In genomic region chr1:53592985-53593757, GRCh38 we compare ENCODE assay signal across 31 cellular contexts.
DNase-seq lines count a peak whose midpoint lies in the region; ATAC-seq, FAIRE-seq and TF ChIP-seq lines count a peak whose summit lies in the region.
"Had no signal": no experiment of that assay in that cellular context is flagged by ENCODE, and none has a peak within 500 bp of the region (broad histone marks: within the 10 kb centered on the region; RNA-seq: fewer than 3 reads in every experiment).

No MANE protein-coding gene starts in this region.

- H3K27me3 ChIP-seq in astrocyte (ENCODE audit: insufficient read depth, low read length), result no peaks in the 10 kb centered on the region
- no peaks in the 10 kb centered on the region for H3K27me3 ChIP-seq in vagina
- H3K27me3 ChIP-seq: body of pancreas, dorsolateral prefrontal cortex, esophagus squamous epithelium, pancreas, Peyer's patch, uterus had no signal

- no peak for FAIRE-seq in astrocyte (lab: Jason Lieb, UNC)
- FAIRE-seq: pancreas had no signal

- TF ChIP-seq POLR2A in vagina (IDR thresholded peaks at IDR 0.05), result no peak

- H3K79me2 ChIP-seq in astrocyte (ENCODE audit: insufficient read depth, low read length), result peaks cover 7% of the 10 kb centered on the region

- peaks cover 85% of the 10 kb centered on the region for H4K20me1 ChIP-seq in astrocyte (ENCODE audit: insufficient read depth, low read length)

- H3K9me3 ChIP-seq in astrocyte (ENCODE audit: insufficient read depth, low read depth, low read length) (no peaks in the 10 kb centered on the region), vagina (no peaks in the 10 kb centered on the region)
- H3K9me3 ChIP-seq: body of pancreas, esophagus squamous epithelium, pancreas, Peyer's patch, thoracic aorta, uterus had no signal

- H3K4me1 Mint-ChIP-seq in activated naive CD4-positive, alpha-beta T cell treated with anti-CD3 and anti-CD28 coated beads, Interleukin-2, amount 50 U/mL, for 24 hours, result no peaks in the 10 kb centered on the region
- H3K4me1 Mint-ChIP-seq in astrocyte (ENCODE audit: low read depth, unreplicated experiment) (peaks cover 4% of the 10 kb centered on the region), mesothelial cell of epicardium (peaks cover 23% of the 10 kb centered on the region)
- H3K4me1 Mint-ChIP-seq: stimulated activated naive CD8-positive, alpha-beta T cell treated with anti-CD3 and anti-CD28 coated beads, Interleukin-15, amount 100 ng/mL, for 72 hours had no signal

- ATAC-seq in activated naive CD4-positive, alpha-beta T cell treated with anti-CD3 and anti-CD28 coated beads, Interleukin-2, amount 50 U/mL, for 72 hours, result no peak
- ATAC-seq: body of pancreas; CD8-positive, alpha-beta T cell; naive thymus-derived CD8-positive, alpha-beta T cell; T-helper 17 cell had no signal

- no peak overlapping the region for H2AFZ ChIP-seq in astrocyte (ENCODE audit: low read depth, low read length)

- no peak overlapping the region for H3K4me2 ChIP-seq in astrocyte (ENCODE audit: low read length)

- no peak overlapping the region for H3K4me3 Mint-ChIP-seq in activated naive CD4-positive, alpha-beta T cell treated with anti-CD3 and anti-CD28 coated beads, Interleukin-2, amount 50 U/mL, for 24 hours
- H3K4me3 Mint-ChIP-seq in astrocyte (ENCODE audit: unreplicated experiment) (no peak overlapping the region), mesothelial cell of epicardium (peak overlapping the region; percentile 2)
- H3K4me3 Mint-ChIP-seq: activated CD8-positive, alpha-beta T cell treated with anti-CD3 and anti-CD28 coated beads for 36 hours; CD8-positive, alpha-beta T cell; naive thymus-derived CD8-positive, alpha-beta T cell; stimulated activated naive CD8-positive, alpha-beta T cell treated with anti-CD3 and anti-CD28 coated beads, Interleukin-15, amount 100 ng/mL, for 72 hours; T-helper 17 cell had no signal

- peaks cover 4% of the 10 kb centered on the region for H3K36me3 ChIP-seq in astrocyte (ENCODE audit: insufficient read depth, low read length)
- no peaks in the 10 kb centered on the region for H3K36me3 ChIP-seq in vagina
- H3K36me3 ChIP-seq: esophagus squamous epithelium, pancreas, Peyer's patch, thoracic aorta, uterus had no signal

- TF ChIP-seq CTCF in astrocyte (IDR thresholded peaks at IDR 0.05; ENCODE audit: insufficient read depth, low read depth, low read length), result no peak
- no peak for TF ChIP-seq CTCF in mesothelial cell of epicardium (IDR thresholded peaks at IDR 0.05; ENCODE audit: unreplicated experiment)
- TF ChIP-seq CTCF in vagina (IDR thresholded peaks at IDR 0.05), result no peak

- in situ Hi-C loops in ACHN (cut with HindIII; ENCODE audit: low pct_ligation_motif_present, low pct_unique_long_range_greater_than_20kb, low sequenced_read_pairs), result no loop called here

- intact Hi-C loops in vagina (cut with DNase I), result no loop called here

- H3K4me3 ChIP-seq in astrocyte (ENCODE audit: insufficient read depth, low read depth, low read length) (no peak overlapping the region), vagina (no peak overlapping the region)
- H3K4me3 ChIP-seq: body of pancreas, dorsolateral prefrontal cortex, esophagus squamous epithelium, pancreas, Peyer's patch, thoracic aorta, uterus had no signal

- H3K27ac Mint-ChIP-seq in activated naive CD4-positive, alpha-beta T cell treated with anti-CD3 and anti-CD28 coated beads, Interleukin-2, amount 50 U/mL, for 24 hours, result peak overlapping the region; percentile 48
- peak overlapping the region in 1 of 2 donors; percentile 18 for H3K27ac Mint-ChIP-seq in activated naive CD4-positive, alpha-beta T cell treated with anti-CD3 and anti-CD28 coated beads, Interleukin-2, amount 50 U/mL, for 72 hours
- peak overlapping the region; percentile 44 for H3K27ac Mint-ChIP-seq in astrocyte (ENCODE audit: unreplicated experiment)
- H3K27ac Mint-ChIP-seq in mesothelial cell of epicardium, result no peak overlapping the region
- H3K27ac Mint-ChIP-seq: activated CD8-positive, alpha-beta T cell treated with anti-CD3 and anti-CD28 coated beads for 36 hours; stimulated activated naive CD8-positive, alpha-beta T cell treated with anti-CD3 and anti-CD28 coated beads, Interleukin-15, amount 100 ng/mL, for 72 hours; T-helper 17 cell had no signal

- H3K4me1 ChIP-seq in astrocyte (ENCODE audit: insufficient read depth, low read length) (peaks cover 4% of the 10 kb centered on the region), vagina (peaks cover 35% of the 10 kb centered on the region)
- H3K4me1 ChIP-seq: body of pancreas, foreskin keratinocyte, pancreas, Peyer's patch, uterus had no signal

- H3K36me3 Mint-ChIP-seq in activated naive CD4-positive, alpha-beta T cell treated with anti-CD3 and anti-CD28 coated beads, Interleukin-2, amount 50 U/mL, for 24 hours, result no peaks in the 10 kb centered on the region
- H3K36me3 Mint-ChIP-seq in activated naive CD4-positive, alpha-beta T cell treated with anti-CD3 and anti-CD28 coated beads, Interleukin-2, amount 50 U/mL, for 72 hours, result no peaks in the 10 kb centered on the region
- H3K36me3 Mint-ChIP-seq in astrocyte (ENCODE audit: low read depth, unreplicated experiment) (no peaks in the 10 kb centered on the region), mesothelial cell of epicardium (no peaks in the 10 kb centered on the region)
- H3K36me3 Mint-ChIP-seq: CD8-positive, alpha-beta T cell; naive thymus-derived CD8-positive, alpha-beta T cell had no signal

- no peaks in the 10 kb centered on the region for H3K9me3 Mint-ChIP-seq in activated naive CD4-positive, alpha-beta T cell treated with anti-CD3 and anti-CD28 coated beads, Interleukin-2, amount 50 U/mL, for 24 hours
- H3K9me3 Mint-ChIP-seq in activated naive CD4-positive, alpha-beta T cell treated with anti-CD3 and anti-CD28 coated beads, Interleukin-2, amount 50 U/mL, for 72 hours, result no peaks in the 10 kb centered on the region
- no peaks in the 10 kb centered on the region for H3K9me3 Mint-ChIP-seq in astrocyte (ENCODE audit: unreplicated experiment)
- H3K9me3 Mint-ChIP-seq in mesothelial cell of epicardium, result no peaks in the 10 kb centered on the region
- H3K9me3 Mint-ChIP-seq: activated CD8-positive, alpha-beta T cell treated with anti-CD3 and anti-CD28 coated beads for 36 hours; CD8-positive, alpha-beta T cell; naive thymus-derived CD8-positive, alpha-beta T cell; stimulated activated naive CD8-positive, alpha-beta T cell treated with anti-CD3 and anti-CD28 coated beads, Interleukin-15, amount 100 ng/mL, for 72 hours had no signal

- H3K9ac ChIP-seq in astrocyte (ENCODE audit: low read length), result no peak overlapping the region

- H3K27ac ChIP-seq in astrocyte (ENCODE audit: low read depth, low read length) (no peak overlapping the region), vagina (peak overlapping the region; percentile 68)
- H3K27ac ChIP-seq: body of pancreas, dorsolateral prefrontal cortex, foreskin keratinocyte, pancreas, Peyer's patch, thoracic aorta, uterus had no signal

- H3K27me3 Mint-ChIP-seq in activated naive CD4-positive, alpha-beta T cell treated with anti-CD3 and anti-CD28 coated beads, Interleukin-2, amount 50 U/mL, for 24 hours, result no peaks in the 10 kb centered on the region
- H3K27me3 Mint-ChIP-seq in astrocyte (ENCODE audit: low read depth, unreplicated experiment), result peaks cover 32% of the 10 kb centered on the region
- peaks cover 10% of the 10 kb centered on the region for H3K27me3 Mint-ChIP-seq in mesothelial cell of epicardium (ENCODE audit: low read depth)
- H3K27me3 Mint-ChIP-seq: activated CD8-positive, alpha-beta T cell treated with anti-CD3 and anti-CD28 coated beads for 36 hours; naive thymus-derived CD8-positive, alpha-beta T cell; stimulated activated naive CD8-positive, alpha-beta T cell treated with anti-CD3 and anti-CD28 coated beads, Interleukin-15, amount 100 ng/mL, for 72 hours had no signal

- DNase-seq in activated naive CD4-positive, alpha-beta T cell treated with anti-CD3 and anti-CD28 coated beads, Interleukin-2, amount 50 U/mL, for 72 hours (ENCODE audit: low spot score in 2 of 2), result no peak
- DNase-seq in astrocyte (ENCODE audit: low read depth) (no peak), mesothelial cell of epicardium (ENCODE audit: low spot score in 2 of 2, unreplicated experiment in 2 of 2) (no peak), vagina (ENCODE audit: extremely low spot score in 2 of 2) (no peak), GF-D8 (lab: John Stamatoyannopoulos, UW) (no peak), NCI-H524 (lab: John Stamatoyannopoulos, UW) (no peak), ACHN (no peak)
- DNase-seq: activated CD4-positive, alpha-beta T cell treated with anti-CD3 and anti-CD28 coated beads for 1 hour; CD8-positive, alpha-beta T cell; DMS 273 treated with DMSO at 0.1 percent for 48 hours; esophagus squamous epithelium; foreskin keratinocyte; HCEC 1CT; head of caudate nucleus; left ventricle myocardium superior; MV-4-11; naive thymus-derived CD8-positive, alpha-beta T cell; NCI-H1436; NCI-H2081; NCI-H345; stimulated activated CD8-positive, alpha-beta memory T cell treated with anti-CD3 and anti-CD28 coated beads, Interleukin-4, amount 100 ng/mL, for 48 hours; stimulated activated naive CD8-positive, alpha-beta T cell treated with anti-CD3 and anti-CD28 coated beads, Interleukin-15, amount 100 ng/mL, for 72 hours; T-helper 17 cell had no signal
